ENCODE assay signal across 12 cellular contexts in genomic region chr7:44959956-44960640, GRCh38. TPM values are rescaled to one million over a fixed set of nuclear protein-coding genes. Genes with fewer than 3 reads are reported as not detected.
A peak's percentile ranks its signal among the peaks of the same experiment; 100 is the strongest.
DNase-seq lines count a peak whose midpoint lies in the region; ATAC-seq and TF ChIP-seq lines count a peak whose summit lies in the region.
"Had no signal": no experiment of that assay in that cellular context is flagged by ENCODE, and none has a peak within 500 bp of the region (broad histone marks: within the 10 kb centered on the region; RNA-seq: fewer than 3 reads in every experiment).

No MANE protein-coding gene starts in this region.

- H3K4me1 Mint-ChIP-seq in CD4-positive, alpha-beta T cell (ENCODE audit: low read depth), result peaks cover 17% of the 10 kb centered on the region

- POLR2A ChIA-PET in CD4-positive, alpha-beta T cell (lab: Charles Lee), result interaction anchor here (1.2 kb wide), 1 partner anchor 74 kb away, joined by 3 read pairs; no protein-coding TSS in a partner anchor

- no peak for DNase-seq in CD4-positive, alpha-beta T cell
- DNase-seq in activated T-cell treated with anti-CD3 and anti-CD28 coated beads, Interleukin-2, amount 50 U/mL, for 48 hours, result peak; percentile 32 to 38
- DNase-seq in mesenteric fat pad (ENCODE audit: low spot score), result peak; percentile 62
- no peak for DNase-seq in cortex of kidney (lab: John Stamatoyannopoulos, UW)
- DNase-seq in activated gamma-delta T cell (lab: John Stamatoyannopoulos, UW), result no peak
- DNase-seq in D341Med (ENCODE audit: low spot score), result no peak
- DNase-seq: NCI-H2081 treated with DMSO at 0.1 percent for 48 hours; NCI-H774; stimulated activated CD4-positive, alpha-beta T cell treated with anti-CD3 and anti-CD28 coated beads, Interleukin-1b, Interleukin-23, amount 100 ng/mL, for 48 hours had no signal

- in situ Hi-C loops in GM18951 (cut with MboI; ENCODE audit: low sequenced_read_pairs, unreplicated experiment), result no loop called here

- CTCF ChIA-PET in CD4-positive, alpha-beta T cell (lab: Charles Lee), result no interaction called here

- no peak for ATAC-seq in CD4-positive, alpha-beta T cell (ENCODE audit: poor library complexity)
- no peak for ATAC-seq in HG03432 (IDR thresholded peaks at IDR 0.05; ENCODE audit: unreplicated experiment)

- H3K9me3 Mint-ChIP-seq in CD4-positive, alpha-beta T cell, result no peaks in the 10 kb centered on the region

- H3K27ac Mint-ChIP-seq in CD4-positive, alpha-beta T cell, result peak overlapping the region; percentile 90

- peak overlapping the region; percentile 59 for H3K27ac ChIP-seq in CD4-positive, alpha-beta T cell (ENCODE audit: low read depth, low read length)
- H3K27ac ChIP-seq: epithelial cell of prostate had no signal

- no peaks in the 10 kb centered on the region for H3K27me3 ChIP-seq in CD4-positive, alpha-beta T cell (ENCODE audit: control insufficient read depth, insufficient read depth, low read length)

- TF ChIP-seq POLR2A in GM18951 (IDR thresholded peaks at IDR 0.05; ENCODE audit: extremely low read depth, insufficient read depth, insufficient read length), result peak; percentile 43

- no peaks in the 10 kb centered on the region for H3K27me3 Mint-ChIP-seq in CD4-positive, alpha-beta T cell

- no peak overlapping the region for H3K4me3 Mint-ChIP-seq in CD4-positive, alpha-beta T cell

- H3K36me3 Mint-ChIP-seq in CD4-positive, alpha-beta T cell (ENCODE audit: low read depth), result peaks cover 21% of the 10 kb centered on the region

- no peaks in the 10 kb centered on the region for H3K9me3 ChIP-seq in CD4-positive, alpha-beta T cell (ENCODE audit: control insufficient read depth, low read length)

- intact Hi-C loops in CD4-positive, alpha-beta T cell (cut with DNase I, micrococcal nuclease), result no loop called here

- TF ChIP-seq CTCF in CD4-positive, alpha-beta T cell (IDR thresholded peaks at IDR 0.05), result no peak

RNA-seq across cellular contexts. Expression of gene MYO1G, which starts 18.7 kb away (rescaled TPM):
- 100 to 1,000 TPM; 155 to 157 TPM for total RNA-seq in CD4-positive, alpha-beta T cell
- total RNA-seq in mesenteric fat pad, result 8.7 TPM

RNA-seq across cellular contexts. Expression of gene CCM2, which starts 39.9 kb away (rescaled TPM):
- 10 to 100 TPM; 48.8 to 52.8 TPM for total RNA-seq in CD4-positive, alpha-beta T cell
- 53.2 TPM for total RNA-seq in mesenteric fat pad

Comparison
In these comparisons a context has a peak if more than half of its experiments do, and no peak if none do; other contexts are left out.
1. DNase-seq: peak in activated T-cell treated with anti-CD3 and anti-CD28 coated beads, Interleukin-2, amount 50 U/mL, for 48 hours (2 of 2) and mesenteric fat pad (single experiment); none in CD4-positive, alpha-beta T cell (0 of 10), cortex of kidney (single experiment), activated gamma-delta T cell (single experiment) and D341Med (single experiment).
2. RNA of gene MYO1G, which starts 18.7 kb away (total RNA-seq): 155 to 157 TPM in CD4-positive, alpha-beta T cell; 8.7 TPM in mesenteric fat pad (single experiment); every median in the first group is over 10 times any median in the second.